ENCODE assay signal across 1 cellular context in the genomic region with DNA sequence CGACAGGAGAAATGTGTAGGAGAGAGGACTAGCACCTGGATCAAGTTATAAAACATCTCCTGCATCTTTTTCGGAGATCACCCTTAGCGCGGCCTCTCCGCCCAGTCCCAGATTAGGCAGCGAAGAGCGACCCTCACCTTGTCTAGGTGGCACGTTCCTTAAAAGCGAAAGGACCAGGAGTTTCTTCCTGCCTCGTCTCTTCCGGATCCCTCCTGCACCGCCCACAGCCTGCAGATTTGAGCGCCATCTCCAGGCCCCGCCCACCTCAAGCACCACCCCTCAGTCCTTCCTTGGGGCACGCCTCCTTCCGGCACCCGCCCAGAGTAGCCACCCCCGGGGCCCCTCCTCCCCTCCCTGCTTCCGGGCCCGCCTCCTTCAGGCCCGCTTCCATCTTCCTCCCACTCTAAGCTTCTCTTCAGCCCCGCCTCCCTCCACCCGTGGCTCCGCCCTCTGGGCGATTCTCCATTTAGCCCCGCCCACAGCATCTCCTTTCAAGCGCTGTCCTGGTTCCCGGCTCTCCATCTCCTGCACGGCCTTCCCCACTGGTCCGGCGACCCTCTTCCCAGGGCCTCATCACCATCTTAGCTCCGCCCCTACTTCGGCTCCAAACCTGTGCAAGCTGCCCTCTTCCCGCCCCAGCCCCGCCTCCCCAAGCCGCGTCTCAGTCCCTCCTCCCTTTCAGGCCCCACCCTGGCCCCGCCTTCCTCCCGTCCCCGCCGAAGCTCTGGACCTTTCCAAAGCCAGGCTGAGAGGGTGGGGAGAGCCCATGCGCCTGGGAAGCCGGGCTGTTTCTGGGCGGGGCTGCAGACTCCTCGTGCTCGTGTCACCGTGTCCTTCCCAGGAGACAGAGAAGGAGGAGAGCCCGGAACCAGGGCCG.
TF ChIP-seq lines count a peak whose summit lies in the region.

No MANE protein-coding gene starts in this region.

TF ChIP-seq in HepG2, 621 proteins besides CTCF, POLR2A, EP300 and RAD21 (continued from another document and continues in another):
- TF ChIP-seq, protein P1, sequence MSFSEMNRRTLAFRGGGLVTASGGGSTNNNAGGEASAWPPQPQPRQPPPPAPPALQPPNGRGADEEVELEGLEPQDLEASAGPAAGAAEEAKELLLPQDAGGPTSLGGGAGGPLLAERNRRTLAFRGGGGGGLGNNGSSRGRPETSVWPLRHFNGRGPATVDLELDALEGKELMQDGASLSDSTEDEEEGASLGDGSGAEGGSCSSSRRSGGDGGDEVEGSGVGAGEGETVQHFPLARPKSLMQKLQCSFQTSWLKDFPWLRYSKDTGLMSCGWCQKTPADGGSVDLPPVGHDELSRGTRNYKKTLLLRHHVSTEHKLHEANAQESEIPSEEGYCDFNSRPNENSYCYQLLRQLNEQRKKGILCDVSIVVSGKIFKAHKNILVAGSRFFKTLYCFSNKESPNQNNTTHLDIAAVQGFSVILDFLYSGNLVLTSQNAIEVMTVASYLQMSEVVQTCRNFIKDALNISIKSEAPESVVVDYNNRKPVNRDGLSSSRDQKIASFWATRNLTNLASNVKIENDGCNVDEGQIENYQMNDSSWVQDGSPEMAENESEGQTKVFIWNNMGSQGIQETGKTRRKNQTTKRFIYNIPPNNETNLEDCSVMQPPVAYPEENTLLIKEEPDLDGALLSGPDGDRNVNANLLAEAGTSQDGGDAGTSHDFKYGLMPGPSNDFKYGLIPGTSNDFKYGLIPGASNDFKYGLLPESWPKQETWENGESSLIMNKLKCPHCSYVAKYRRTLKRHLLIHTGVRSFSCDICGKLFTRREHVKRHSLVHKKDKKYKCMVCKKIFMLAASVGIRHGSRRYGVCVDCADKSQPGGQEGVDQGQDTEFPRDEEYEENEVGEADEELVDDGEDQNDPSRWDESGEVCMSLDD (CRISPR knock-in tag; IDR thresholded peaks at IDR 0.05; ENCODE audit: borderline replicate concordance) = no peak; the same call in 1 of the 2 replicates
- TF ChIP-seq, protein P2, sequence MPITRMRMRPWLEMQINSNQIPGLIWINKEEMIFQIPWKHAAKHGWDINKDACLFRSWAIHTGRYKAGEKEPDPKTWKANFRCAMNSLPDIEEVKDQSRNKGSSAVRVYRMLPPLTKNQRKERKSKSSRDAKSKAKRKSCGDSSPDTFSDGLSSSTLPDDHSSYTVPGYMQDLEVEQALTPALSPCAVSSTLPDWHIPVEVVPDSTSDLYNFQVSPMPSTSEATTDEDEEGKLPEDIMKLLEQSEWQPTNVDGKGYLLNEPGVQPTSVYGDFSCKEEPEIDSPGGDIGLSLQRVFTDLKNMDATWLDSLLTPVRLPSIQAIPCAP (CRISPR knock-in tag; IDR thresholded peaks at IDR 0.05; ENCODE audit: low read depth) = peak; percentile 96; the same call in 1 of the 2 replicates
- no peak; the same call in none of the 2 replicates for TF ChIP-seq ARNTL (CRISPR knock-in tag; IDR thresholded peaks at IDR 0.05)
- TF ChIP-seq MLLT10 (CRISPR knock-in tag; IDR thresholded peaks at IDR 0.05) = no peak
- no peak; the same call in 1 of the 2 replicates for TF ChIP-seq ZBTB3 (CRISPR knock-in tag; IDR thresholded peaks at IDR 0.05; ENCODE audit: borderline replicate concordance, low read depth)
- no peak; the same call in 1 of the 2 replicates for TF ChIP-seq TBX3 (IDR thresholded peaks at IDR 0.05; ENCODE audit: borderline replicate concordance)
- no peak; the same call in 1 of the 2 replicates for TF ChIP-seq NR1H2 (CRISPR knock-in tag; IDR thresholded peaks at IDR 0.05; ENCODE audit: borderline replicate concordance, low read depth)
- TF ChIP-seq ZNF567 (CRISPR knock-in tag; IDR thresholded peaks at IDR 0.05; ENCODE audit: borderline replicate concordance) = peak; percentile 48; the same call in 1 of the 2 replicates
- no peak for TF ChIP-seq ZNF878 (CRISPR knock-in tag; IDR thresholded peaks at IDR 0.05)
- TF ChIP-seq, protein P3, sequence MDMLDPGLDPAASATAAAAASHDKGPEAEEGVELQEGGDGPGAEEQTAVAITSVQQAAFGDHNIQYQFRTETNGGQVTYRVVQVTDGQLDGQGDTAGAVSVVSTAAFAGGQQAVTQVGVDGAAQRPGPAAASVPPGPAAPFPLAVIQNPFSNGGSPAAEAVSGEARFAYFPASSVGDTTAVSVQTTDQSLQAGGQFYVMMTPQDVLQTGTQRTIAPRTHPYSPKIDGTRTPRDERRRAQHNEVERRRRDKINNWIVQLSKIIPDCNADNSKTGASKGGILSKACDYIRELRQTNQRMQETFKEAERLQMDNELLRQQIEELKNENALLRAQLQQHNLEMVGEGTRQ (IDR thresholded peaks at IDR 0.05; ENCODE audit: low read depth, low read length) = no peak
- TF ChIP-seq, protein P3 (CRISPR knock-in tag; IDR thresholded peaks at IDR 0.05; ENCODE audit: borderline replicate concordance) = peak; percentile 30; the same call in 1 of the 2 replicates
- peak; percentile 58 for TF ChIP-seq BCL6 (CRISPR knock-in tag; IDR thresholded peaks at IDR 0.05)
- peak; percentile 94; the same call in 1 of the 2 replicates for TF ChIP-seq ZNF225 (CRISPR knock-in tag; IDR thresholded peaks at IDR 0.05)
- peak; percentile 69 for TF ChIP-seq TBX2 (CRISPR knock-in tag; IDR thresholded peaks at IDR 0.05; ENCODE audit: borderline replicate concordance)
- TF ChIP-seq KLF13 (CRISPR knock-in tag; IDR thresholded peaks at IDR 0.05) = no peak
- TF ChIP-seq PHF20 (CRISPR knock-in tag; IDR thresholded peaks at IDR 0.05) = peak; percentile 84
- TF ChIP-seq, protein P4, sequence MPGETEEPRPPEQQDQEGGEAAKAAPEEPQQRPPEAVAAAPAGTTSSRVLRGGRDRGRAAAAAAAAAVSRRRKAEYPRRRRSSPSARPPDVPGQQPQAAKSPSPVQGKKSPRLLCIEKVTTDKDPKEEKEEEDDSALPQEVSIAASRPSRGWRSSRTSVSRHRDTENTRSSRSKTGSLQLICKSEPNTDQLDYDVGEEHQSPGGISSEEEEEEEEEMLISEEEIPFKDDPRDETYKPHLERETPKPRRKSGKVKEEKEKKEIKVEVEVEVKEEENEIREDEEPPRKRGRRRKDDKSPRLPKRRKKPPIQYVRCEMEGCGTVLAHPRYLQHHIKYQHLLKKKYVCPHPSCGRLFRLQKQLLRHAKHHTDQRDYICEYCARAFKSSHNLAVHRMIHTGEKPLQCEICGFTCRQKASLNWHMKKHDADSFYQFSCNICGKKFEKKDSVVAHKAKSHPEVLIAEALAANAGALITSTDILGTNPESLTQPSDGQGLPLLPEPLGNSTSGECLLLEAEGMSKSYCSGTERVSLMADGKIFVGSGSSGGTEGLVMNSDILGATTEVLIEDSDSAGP (CRISPR knock-in tag; IDR thresholded peaks at IDR 0.05; ENCODE audit: borderline replicate concordance) = peak; percentile 88
- peak; percentile 95 for TF ChIP-seq KAT8 (CRISPR knock-in tag; IDR thresholded peaks at IDR 0.05)
- TF ChIP-seq ZNF75D (CRISPR knock-in tag; IDR thresholded peaks at IDR 0.05; ENCODE audit: borderline replicate concordance) = no peak
- TF ChIP-seq ELF4 (CRISPR knock-in tag; IDR thresholded peaks at IDR 0.05; ENCODE audit: borderline replicate concordance) = peak; percentile 94
- TF ChIP-seq ZNF460 (CRISPR knock-in tag; IDR thresholded peaks at IDR 0.05; ENCODE audit: borderline replicate concordance) = no peak
- no peak for TF ChIP-seq NFE2L1 (CRISPR knock-in tag; IDR thresholded peaks at IDR 0.05; ENCODE audit: borderline replicate concordance)
- no peak; the same call in 1 of the 2 replicates for TF ChIP-seq HMG20B (CRISPR knock-in tag; conservative IDR thresholded peaks at IDR 0.05)
- TF ChIP-seq ZNF296 (CRISPR knock-in tag; conservative IDR thresholded peaks at IDR 0.05) = no peak
- TF ChIP-seq CBX5 (CRISPR knock-in tag; IDR thresholded peaks at IDR 0.05; ENCODE audit: borderline replicate concordance) = peak; percentile 62; the same call in 1 of the 2 replicates
- TF ChIP-seq ZNF839 (CRISPR knock-in tag; IDR thresholded peaks at IDR 0.05; ENCODE audit: borderline replicate concordance) = peak; percentile 88; the same call in 1 of the 2 replicates
- no peak; the same call in 1 of the 2 replicates for TF ChIP-seq ESRRA (CRISPR knock-in tag; IDR thresholded peaks at IDR 0.05; ENCODE audit: low read depth)
- 0 out of 2 replicates have a peak, but pooled peaks have one; percentile 19 for TF ChIP-seq NR2C2 (CRISPR knock-in tag; IDR thresholded peaks at IDR 0.05; ENCODE audit: borderline replicate concordance)
- TF ChIP-seq, protein P5, sequence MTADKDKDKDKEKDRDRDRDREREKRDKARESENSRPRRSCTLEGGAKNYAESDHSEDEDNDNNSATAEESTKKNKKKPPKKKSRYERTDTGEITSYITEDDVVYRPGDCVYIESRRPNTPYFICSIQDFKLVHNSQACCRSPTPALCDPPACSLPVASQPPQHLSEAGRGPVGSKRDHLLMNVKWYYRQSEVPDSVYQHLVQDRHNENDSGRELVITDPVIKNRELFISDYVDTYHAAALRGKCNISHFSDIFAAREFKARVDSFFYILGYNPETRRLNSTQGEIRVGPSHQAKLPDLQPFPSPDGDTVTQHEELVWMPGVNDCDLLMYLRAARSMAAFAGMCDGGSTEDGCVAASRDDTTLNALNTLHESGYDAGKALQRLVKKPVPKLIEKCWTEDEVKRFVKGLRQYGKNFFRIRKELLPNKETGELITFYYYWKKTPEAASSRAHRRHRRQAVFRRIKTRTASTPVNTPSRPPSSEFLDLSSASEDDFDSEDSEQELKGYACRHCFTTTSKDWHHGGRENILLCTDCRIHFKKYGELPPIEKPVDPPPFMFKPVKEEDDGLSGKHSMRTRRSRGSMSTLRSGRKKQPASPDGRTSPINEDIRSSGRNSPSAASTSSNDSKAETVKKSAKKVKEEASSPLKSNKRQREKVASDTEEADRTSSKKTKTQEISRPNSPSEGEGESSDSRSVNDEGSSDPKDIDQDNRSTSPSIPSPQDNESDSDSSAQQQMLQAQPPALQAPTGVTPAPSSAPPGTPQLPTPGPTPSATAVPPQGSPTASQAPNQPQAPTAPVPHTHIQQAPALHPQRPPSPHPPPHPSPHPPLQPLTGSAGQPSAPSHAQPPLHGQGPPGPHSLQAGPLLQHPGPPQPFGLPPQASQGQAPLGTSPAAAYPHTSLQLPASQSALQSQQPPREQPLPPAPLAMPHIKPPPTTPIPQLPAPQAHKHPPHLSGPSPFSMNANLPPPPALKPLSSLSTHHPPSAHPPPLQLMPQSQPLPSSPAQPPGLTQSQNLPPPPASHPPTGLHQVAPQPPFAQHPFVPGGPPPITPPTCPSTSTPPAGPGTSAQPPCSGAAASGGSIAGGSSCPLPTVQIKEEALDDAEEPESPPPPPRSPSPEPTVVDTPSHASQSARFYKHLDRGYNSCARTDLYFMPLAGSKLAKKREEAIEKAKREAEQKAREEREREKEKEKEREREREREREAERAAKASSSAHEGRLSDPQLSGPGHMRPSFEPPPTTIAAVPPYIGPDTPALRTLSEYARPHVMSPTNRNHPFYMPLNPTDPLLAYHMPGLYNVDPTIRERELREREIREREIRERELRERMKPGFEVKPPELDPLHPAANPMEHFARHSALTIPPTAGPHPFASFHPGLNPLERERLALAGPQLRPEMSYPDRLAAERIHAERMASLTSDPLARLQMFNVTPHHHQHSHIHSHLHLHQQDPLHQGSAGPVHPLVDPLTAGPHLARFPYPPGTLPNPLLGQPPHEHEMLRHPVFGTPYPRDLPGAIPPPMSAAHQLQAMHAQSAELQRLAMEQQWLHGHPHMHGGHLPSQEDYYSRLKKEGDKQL (CRISPR knock-in tag; IDR thresholded peaks at IDR 0.05; ENCODE audit: low read depth) = peak; percentile 57; the same call in 1 of the 2 replicates
- no peak for TF ChIP-seq FOXO1 (CRISPR knock-in tag; IDR thresholded peaks at IDR 0.05)
- TF ChIP-seq NKX3-1 (CRISPR knock-in tag; IDR thresholded peaks at IDR 0.05) = 0 out of 2 replicates have a peak, but pooled peaks have one; percentile 31
- TF ChIP-seq, protein P6, sequence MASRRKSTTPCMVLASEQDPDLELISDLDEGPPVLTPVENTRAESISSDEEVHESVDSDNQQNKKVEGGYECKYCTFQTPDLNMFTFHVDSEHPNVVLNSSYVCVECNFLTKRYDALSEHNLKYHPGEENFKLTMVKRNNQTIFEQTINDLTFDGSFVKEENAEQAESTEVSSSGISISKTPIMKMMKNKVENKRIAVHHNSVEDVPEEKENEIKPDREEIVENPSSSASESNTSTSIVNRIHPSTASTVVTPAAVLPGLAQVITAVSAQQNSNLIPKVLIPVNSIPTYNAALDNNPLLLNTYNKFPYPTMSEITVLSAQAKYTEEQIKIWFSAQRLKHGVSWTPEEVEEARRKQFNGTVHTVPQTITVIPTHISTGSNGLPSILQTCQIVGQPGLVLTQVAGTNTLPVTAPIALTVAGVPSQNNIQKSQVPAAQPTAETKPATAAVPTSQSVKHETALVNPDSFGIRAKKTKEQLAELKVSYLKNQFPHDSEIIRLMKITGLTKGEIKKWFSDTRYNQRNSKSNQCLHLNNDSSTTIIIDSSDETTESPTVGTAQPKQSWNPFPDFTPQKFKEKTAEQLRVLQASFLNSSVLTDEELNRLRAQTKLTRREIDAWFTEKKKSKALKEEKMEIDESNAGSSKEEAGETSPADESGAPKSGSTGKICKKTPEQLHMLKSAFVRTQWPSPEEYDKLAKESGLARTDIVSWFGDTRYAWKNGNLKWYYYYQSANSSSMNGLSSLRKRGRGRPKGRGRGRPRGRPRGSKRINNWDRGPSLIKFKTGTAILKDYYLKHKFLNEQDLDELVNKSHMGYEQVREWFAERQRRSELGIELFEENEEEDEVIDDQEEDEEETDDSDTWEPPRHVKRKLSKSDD (CRISPR knock-in tag; IDR thresholded peaks at IDR 0.05; ENCODE audit: low read depth) = no peak; the same call in 1 of the 2 replicates
- TF ChIP-seq, protein P7, sequence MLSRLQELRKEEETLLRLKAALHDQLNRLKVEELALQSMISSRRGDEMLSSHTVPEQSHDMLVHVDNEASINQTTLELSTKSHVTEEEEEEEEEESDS (CRISPR knock-in tag; IDR thresholded peaks at IDR 0.05; ENCODE audit: borderline replicate concordance) = peak; percentile 81; the same call in 1 of the 2 replicates
- TF ChIP-seq ZNF589 (CRISPR knock-in tag; conservative IDR thresholded peaks at IDR 0.05) = no peak
- no peak for TF ChIP-seq TEAD2 (CRISPR knock-in tag; IDR thresholded peaks at IDR 0.05)
- peak; percentile 65; the same call in 1 of the 2 replicates for TF ChIP-seq ARHGAP35 (CRISPR knock-in tag; IDR thresholded peaks at IDR 0.05; ENCODE audit: borderline replicate concordance)
- 0 out of 2 replicates have a peak, but pooled peaks have one; percentile 45 for TF ChIP-seq RBAK (CRISPR knock-in tag; IDR thresholded peaks at IDR 0.05)
- TF ChIP-seq IRX3 (CRISPR knock-in tag; IDR thresholded peaks at IDR 0.05; ENCODE audit: borderline replicate concordance, low read depth) = 0 out of 2 replicates have a peak, but pooled peaks have one; percentile 69
- no peak for TF ChIP-seq ZSCAN20 (CRISPR knock-in tag; IDR thresholded peaks at IDR 0.05; ENCODE audit: borderline replicate concordance)
- no peak for TF ChIP-seq ZNF558 (CRISPR knock-in tag; IDR thresholded peaks at IDR 0.05; ENCODE audit: borderline replicate concordance)
